Comparison of ENCODE assay signal across 8 cellular contexts in genomic region chr12:108854453-108855283, GRCh38. TPM values are rescaled to one million over a fixed set of nuclear protein-coding genes. Genes with fewer than 3 reads are reported as not detected.
A peak's percentile ranks its signal among the peaks of the same experiment; 100 is the strongest.
DNase-seq lines count a peak whose midpoint lies in the region; ATAC-seq, FAIRE-seq and TF ChIP-seq lines count a peak whose summit lies in the region.

No MANE protein-coding gene starts in this region.

- H3K4me3 ChIP-seq in BJ (ENCODE audit: low read depth, low read length) (peak overlapping the region; percentile 4; the same call in 1 of the 2 replicates), breast epithelium (peak overlapping the region in 1 of 3 donors; percentile 33), vagina (no peak overlapping the region)

- POLR2A ChIA-PET in BJ (lab: Charles Lee): no interaction called here

- H3K9me3 ChIP-seq in breast epithelium (no peaks in the 10 kb centered on the region), vagina (no peaks in the 10 kb centered on the region)

- TF ChIP-seq CTCF in BJ (IDR thresholded peaks at IDR 0.05; ENCODE audit: insufficient read depth, low read depth, low read length) (no peak), breast epithelium (IDR thresholded peaks at IDR 0.05) (no peak), vagina (IDR thresholded peaks at IDR 0.05) (no peak)

- H3K27ac ChIP-seq in breast epithelium (peak overlapping the region; percentile 82 to 88), vagina (peak overlapping the region; percentile 91)

- no peaks in the 10 kb centered on the region; the same call in 1 of the 2 replicates for H3K36me3 ChIP-seq in BJ (ENCODE audit: control insufficient read depth, insufficient read depth, low read length)
- no peaks in the 10 kb centered on the region for H3K36me3 ChIP-seq in breast epithelium
- no peaks in the 10 kb centered on the region for H3K36me3 ChIP-seq in vagina

- H3K4me1 ChIP-seq in breast epithelium: peaks cover 0 to 8% of the 10 kb centered on the region in 2 donors
- H3K4me1 ChIP-seq in vagina: peaks cover 56% of the 10 kb centered on the region

- no peak for FAIRE-seq in HTR-8/SVneo (lab: Jason Lieb, UNC)

- intact Hi-C loops in breast epithelium (cut with DNase I; ENCODE audit: low total_unique reads): no loop called here
- intact Hi-C loops in vagina (cut with DNase I): loop anchor here (10.0 kb wide), 4 partner anchors 50 to 290 kb away; partner anchors contain the start of genes ALKBH2, ISCU, SART3 and UNG

- H3K27me3 ChIP-seq in BJ (ENCODE audit: control insufficient read depth, insufficient read depth, low read length) (no peaks in the 10 kb centered on the region), breast epithelium (no peaks in the 10 kb centered on the region), vagina (no peaks in the 10 kb centered on the region)

- CTCF ChIA-PET in BJ (lab: Yijun Ruan, JAX): no interaction called here

- DNase-seq in BJ (ENCODE audit: low read depth) (peak; percentile 94), HTR-8/SVneo (ENCODE audit: insufficient read length, low spot score) (peak; percentile 85), breast epithelium (ENCODE audit: low spot score in 2 of 2) (no peak), lung microvascular endothelial cell (ENCODE audit: low read depth in 2 of 2) (peak; percentile 78 to 99), vagina (ENCODE audit: extremely low spot score in 2 of 2) (no peak), NCI-H146 treated with DMSO at 0.1 percent for 48 hours (lab: John Stamatoyannopoulos, UW; ENCODE audit: unreplicated experiment) (no peak)
- no peak for DNase-seq in stimulated activated CD4-positive, alpha-beta T cell treated with anti-CD3 and anti-CD28 coated beads, Interleukin-15, amount 100 ng/mL, for 24 hours

- ATAC-seq in GM19452 (IDR thresholded peaks at IDR 0.05; ENCODE audit: unreplicated experiment): no peak

- no peak for TF ChIP-seq POLR2A in breast epithelium (IDR thresholded peaks at IDR 0.05)
- TF ChIP-seq POLR2A in vagina (IDR thresholded peaks at IDR 0.05): no peak

RNA-seq across cellular contexts. Expression of gene SSH1, which starts 2.7 kb away (rescaled TPM):
- polyA plus RNA-seq in BJ (2011; rRNA removed): 40.6 and 52.3 TPM in 2 replicates
- polyA minus RNA-seq in BJ (2011; rRNA and poly(A)+ RNA removed): 39.1 and 47.4 TPM in 2 replicates
- total RNA-seq in breast epithelium: 10 to 100 TPM; 13.3 to 15.4 (median 13.8) TPM
- 13.1 and 23.2 TPM in 2 replicates for total RNA-seq in lung microvascular endothelial cell
- total RNA-seq in vagina: 38.1 TPM

RNA-seq across cellular contexts. Expression of gene DAO, which starts 25.2 kb away (rescaled TPM):
- polyA plus RNA-seq in BJ (2011; rRNA removed): not detected in 2 replicates
- polyA minus RNA-seq in BJ (2011; rRNA and poly(A)+ RNA removed): not detected in 2 replicates
- total RNA-seq in breast epithelium (not detected), lung microvascular endothelial cell (not detected in 2 replicates), vagina (not detected)

Comparison
In these comparisons a context has a peak if more than half of its experiments do, and no peak if none do; other contexts are left out.
1. DNase-seq: peak in BJ (single experiment), HTR-8/SVneo (single experiment) and lung microvascular endothelial cell (2 of 2); none in breast epithelium (0 of 2), vagina (0 of 2), stimulated activated CD4-positive, alpha-beta T cell treated with anti-CD3 and anti-CD28 coated beads, Interleukin-15, amount 100 ng/mL, for 24 hours (single experiment) and NCI-H146 treated with DMSO at 0.1 percent for 48 hours (single experiment).